ENCODE assay signal across 9 cellular contexts in genomic region chr6:37516076-37516919, GRCh38. TPM values are rescaled to one million over a fixed set of nuclear protein-coding genes. Genes with fewer than 3 reads are reported as not detected.
DNase-seq lines count a peak whose midpoint lies in the region; ATAC-seq, FAIRE-seq and TF ChIP-seq lines count a peak whose summit lies in the region.
"Had no signal": no experiment of that assay in that cellular context is flagged by ENCODE, and none has a peak within 500 bp of the region (broad histone marks: within the 10 kb centered on the region; RNA-seq: fewer than 3 reads in every experiment).

No MANE protein-coding gene starts in this region.

- peaks cover 0 to 8% of the 10 kb centered on the region in 2 donors for H3K4me1 ChIP-seq in kidney (ENCODE audit: control insufficient read depth in 1 of 2, insufficient read depth in 1 of 2, low read depth in 1 of 2, low read length in 2 of 2)

- FAIRE-seq in kidney (lab: Jason Lieb, UNC): no peak
- FAIRE-seq: A204.1 had no signal

- TF ChIP-seq CTCF in kidney (IDR thresholded peaks at IDR 0.05; ENCODE audit: borderline replicate concordance, extremely low read depth, insufficient read depth): no peak

- H3K27ac ChIP-seq in kidney (ENCODE audit: low read depth in 2 of 2, low read length in 2 of 2): peak overlapping the region; percentile 8 to 51

- ATAC-seq in HG03571 (IDR thresholded peaks at IDR 0.05; ENCODE audit: unreplicated experiment) (peak; percentile 62), HG03135 (IDR thresholded peaks at IDR 0.05; ENCODE audit: unreplicated experiment) (no peak)

- intact Hi-C loops in kidney (cut with DNase I): no loop called here

- no peak overlapping the region for H3K9ac ChIP-seq in kidney (ENCODE audit: low read length in 2 of 2)

- H3K9me3 ChIP-seq in kidney (ENCODE audit: control insufficient read depth in 1 of 2, low read length in 2 of 2): no peaks in the 10 kb centered on the region

- H3K36me3 ChIP-seq in kidney (ENCODE audit: control insufficient read depth in 1 of 2, insufficient read depth in 2 of 2, low read length in 2 of 2): no peaks in the 10 kb centered on the region

- H3K4me3 ChIP-seq in kidney (ENCODE audit: low read length in 2 of 2): no peak overlapping the region

- DNase-seq in DMS53 (lab: John Stamatoyannopoulos, UW) (peak; percentile 35), DMS53 treated with DMSO at 0.1 percent for 48 hours (lab: John Stamatoyannopoulos, UW; ENCODE audit: unreplicated experiment) (no peak), activated gamma-delta T cell (lab: John Stamatoyannopoulos, UW) (peak; percentile 57), kidney (peak; percentile 85)
- peak; percentile 64 for DNase-seq in stimulated activated CD8-positive, alpha-beta memory T cell treated with anti-CD3 and anti-CD28 coated beads, Interleukin-12 subunit alpha, Interleukin-12 subunit beta, amount 100 ng/mL, for 24 hours (ENCODE audit: extremely low read depth)

- TF ChIP-seq POLR2A in Raji (IDR thresholded peaks at IDR 0.05; ENCODE audit: insufficient read depth, low read depth, low read length): 0 out of 2 replicates have a peak, but pooled peaks have one; percentile 30

RNA-seq across cellular contexts. Expression of gene CCDC167, which starts 16.6 kb away (rescaled TPM):
- total RNA-seq in kidney: 15.7 TPM
- 63.5 TPM for polyA plus RNA-seq in kidney (ENCODE audit: insufficient read depth, low read depth, low replicate concordance)
